Comparison of ENCODE assay signal across 29 cellular contexts in the genomic region with DNA sequence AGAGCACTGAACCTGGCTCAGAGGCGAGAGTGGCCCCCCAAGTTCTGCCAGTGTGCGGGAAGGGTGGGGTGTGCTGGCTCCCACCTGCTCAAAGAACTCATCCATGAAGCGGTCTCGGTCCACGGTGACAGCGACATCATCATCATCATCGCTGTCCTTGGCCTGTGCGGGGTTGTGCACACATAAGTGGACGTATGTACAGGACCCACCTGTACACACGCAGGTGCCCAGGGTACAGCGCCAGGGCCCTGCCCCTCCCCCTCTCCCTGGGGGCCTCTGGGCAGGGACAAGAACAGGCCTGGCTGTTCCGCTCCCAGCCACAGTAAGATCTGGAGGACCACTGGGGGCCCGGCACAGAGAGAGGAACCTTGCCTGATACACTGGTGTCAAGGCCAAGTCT. TPM values are rescaled to one million over a fixed set of nuclear protein-coding genes. Genes with fewer than 3 reads are reported as not detected.
DNase-seq lines count a peak whose midpoint lies in the region; ATAC-seq, FAIRE-seq and TF ChIP-seq lines count a peak whose summit lies in the region.
"Had no signal": no experiment of that assay in that cellular context is flagged by ENCODE, and none has a peak within 500 bp of the region (broad histone marks: within the 10 kb centered on the region; RNA-seq: fewer than 3 reads in every experiment).

No MANE protein-coding gene starts in this region.

- no peak for ATAC-seq in A549
- ATAC-seq in Panc1: no peak

- peaks cover 93% of the 10 kb centered on the region for H3K4me1 ChIP-seq in A549
- H3K4me1 ChIP-seq in BLaER1 treated with 17β-estradiol and CSF1 and Interleukin-3, amounts not matched to agents 10 nM and 100 nM: peaks cover 39 to 81% (median 70%) of the 10 kb centered on the region in 10 experiments
- H3K4me1 ChIP-seq in Panc1 (ENCODE audit: control insufficient read depth, insufficient read depth, low read length): peaks cover 89% of the 10 kb centered on the region
- peaks cover 2% of the 10 kb centered on the region; the same call in 1 of the 2 replicates for H3K4me1 ChIP-seq in iPS DF 6.9 (ENCODE audit: control insufficient read depth, insufficient read depth, low read length)
- peaks cover 0 to 22% (median 9%) of the 10 kb centered on the region in 6 donors for H3K4me1 ChIP-seq in spleen

- TF ChIP-seq RAD21 in A549 (conservative IDR thresholded peaks at IDR 0.05 in 1 of 2, IDR thresholded peaks at IDR 0.05 in 1 of 2): no peak

- no peak for FAIRE-seq in A549 (lab: Jason Lieb, UNC)
- FAIRE-seq: A204.1, GM18507 had no signal

- TF ChIP-seq POLR2A in A549 (IDR thresholded peaks at IDR 0.05; ENCODE audit: low read length) (no peak), spleen (IDR thresholded peaks at IDR 0.05) (no peak)

- peak overlapping the region in 2 of 11 experiments; percentile 15 to 47; a peak in 1 of 22 replicates for H3K9ac ChIP-seq in BLaER1 treated with 17β-estradiol and CSF1 and Interleukin-3, amounts not matched to agents 10 nM and 100 nM
- H3K9ac ChIP-seq: KMS-11 had no signal

- peak overlapping the region; percentile 99 to 100 for H3K27ac ChIP-seq in A549
- no peak overlapping the region for H3K27ac ChIP-seq in BLaER1 treated with 17β-estradiol and CSF1 and Interleukin-3, amounts not matched to agents 10 nM and 100 nM
- peak overlapping the region; percentile 49 for H3K27ac ChIP-seq in Panc1 (ENCODE audit: low read length)
- no peak overlapping the region for H3K27ac ChIP-seq in iPS DF 6.9 (ENCODE audit: low read length)
- H3K27ac ChIP-seq in spleen: no peak overlapping the region
- H3K27ac ChIP-seq: HL-60, KMS-11, PC-9 had no signal

- intact Hi-C loops in Panc1 (cut with micrococcal nuclease; ENCODE audit: unreplicated experiment) (no loop called here), spleen (cut with DNase I; ENCODE audit: low total_unique reads) (no loop called here)

- CTCF ChIA-PET in A549 (lab: Yijun Ruan, JAX): interaction anchor here (1.1 to 4.4 kb wide), 3 partner anchors 7 to 94 kb away, joined by 3 to 57 read pairs (median 4); no protein-coding TSS in a partner anchor
- CTCF ChIA-PET in Panc1 (lab: Charles Lee): no interaction called here

- peaks cover 43 to 96% (median 87%) of the 10 kb centered on the region in 11 experiments for H4K20me1 ChIP-seq in BLaER1 treated with 17β-estradiol and CSF1 and Interleukin-3, amounts not matched to agents 10 nM and 100 nM

- no peak for DNase-seq in A549 (ENCODE audit: low read depth in 1 of 2, low spot score in 1 of 2)
- no peak for DNase-seq in Panc1 (ENCODE audit: low read depth, low spot score)
- DNase-seq in iPS DF 6.9 (ENCODE audit: low read depth, low spot score): no peak
- DNase-seq in GM13977 (ENCODE audit: low spot score): no peak
- no peak for DNase-seq in activated CD4-positive, alpha-beta T cell treated with anti-CD3 and anti-CD28 coated beads for 48 hours
- no peak for DNase-seq in spleen
- DNase-seq in NCI-H2196 (lab: John Stamatoyannopoulos, UW; ENCODE audit: unreplicated experiment): no peak
- DNase-seq: CD8-positive, alpha-beta memory T cell; GOT3; HCEC 1CT; NCI-H1092; NCI-H1417 treated with DMSO at 0.1 percent for 48 hours; NCI-H187; NCI-H2081 treated with DMSO at 0.1 percent for 48 hours; NCI-H2171; NCI-H345; NCI-H510A treated with DMSO at 0.1 percent for 48 hours; NCI-H748 treated with DMSO at 0.1 percent for 48 hours; NK-92 treated with Interleukin-12 subunit alpha and Interleukin-12 subunit beta, amount 100 ng/mL, for 24 hours; RPMI8226; SHP77 treated with DMSO at 0.1 percent for 48 hours had no signal

- H3K27me3 ChIP-seq in BLaER1 treated with 17β-estradiol and CSF1 and Interleukin-3, amounts not matched to agents 10 nM and 100 nM: peaks cover 33 to 98% (median 39%) of the 10 kb centered on the region in 11 experiments
- no peaks in the 10 kb centered on the region for H3K27me3 ChIP-seq in Panc1 (ENCODE audit: control insufficient read depth, insufficient read depth, low read length)
- H3K27me3 ChIP-seq in iPS DF 6.9 (ENCODE audit: control insufficient read depth, insufficient read depth, low read length): no peaks in the 10 kb centered on the region
- peaks cover 0 to 12% (median 0%) of the 10 kb centered on the region in 7 donors for H3K27me3 ChIP-seq in spleen (replicated peaks in 1 of 7)

- no peak for TF ChIP-seq CTCF in A549 (IDR thresholded peaks at IDR 0.05)
- TF ChIP-seq CTCF in Panc1 (IDR thresholded peaks at IDR 0.05): no peak
- no peak for TF ChIP-seq CTCF in GM13977 (IDR thresholded peaks at IDR 0.05; ENCODE audit: extremely low read depth, insufficient read depth, missing control alignments)
- no peak for TF ChIP-seq CTCF in spleen (IDR thresholded peaks at IDR 0.05 in 8 of 11, conservative IDR thresholded peaks at IDR 0.05 in 3 of 11)

- no TSS peak for BruUV-seq in Panc1 (replicated peaks; lab: Mats Ljungman, UMichigan)

- in situ Hi-C loops in Panc1 (cut with HindIII; ENCODE audit: low pct_unique_long_range_greater_than_20kb, low sequenced_read_pairs): no loop called here
- in situ Hi-C loops in GM13977 (cut with MboI; ENCODE audit: low pct_unique_long_range_greater_than_20kb, low sequenced_read_pairs, unreplicated experiment): no loop called here

- POLR2A ChIA-PET in A549 (lab: Yijun Ruan, JAX) (no interaction called here), Panc1 (lab: Charles Lee) (no interaction called here)

- no peak for TF ChIP-seq EP300 in A549 (IDR thresholded peaks at IDR 0.05)

- H3K36me3 ChIP-seq in BLaER1 treated with 17β-estradiol and CSF1 and Interleukin-3, amounts not matched to agents 10 nM and 100 nM: no peaks in the 10 kb centered on the region; a peak in 2 of 22 replicates
- H3K36me3 ChIP-seq in Panc1 (ENCODE audit: control insufficient read depth, insufficient read depth, low read length) (no peaks in the 10 kb centered on the region; the same call in 1 of the 2 replicates), iPS DF 6.9 (ENCODE audit: control insufficient read depth, insufficient read depth, low read length) (no peaks in the 10 kb centered on the region), spleen (peaks cover 0 to 23% (median 0%) of the 10 kb centered on the region in 6 donors)

- H3K9me3 ChIP-seq in A549 (no peaks in the 10 kb centered on the region), Panc1 (ENCODE audit: control insufficient read depth, insufficient read depth, low read depth, low read length) (no peaks in the 10 kb centered on the region), iPS DF 6.9 (ENCODE audit: control insufficient read depth, insufficient read depth, low read length) (no peaks in the 10 kb centered on the region), spleen (no peaks in the 10 kb centered on the region)
- no peaks in the 10 kb centered on the region for H3K9me3 ChIP-seq in BLaER1 treated with 17β-estradiol and CSF1 and Interleukin-3, amounts not matched to agents 10 nM and 100 nM (replicated peaks in 1 of 11)

- H3K4me3 ChIP-seq in A549 (no peak overlapping the region), Panc1 (ENCODE audit: low read depth in 2 of 2, low read length in 2 of 2) (no peak overlapping the region), iPS DF 6.9 (ENCODE audit: low read length) (peak overlapping the region; percentile 5; the same call in 1 of the 2 replicates), spleen (no peak overlapping the region)
- H3K4me3 ChIP-seq in BLaER1 treated with 17β-estradiol and CSF1 and Interleukin-3, amounts not matched to agents 10 nM and 100 nM: no peak overlapping the region
- H3K4me3 ChIP-seq: PC-9, SK-N-MC had no signal

- H3K4me2 ChIP-seq in A549: no peak overlapping the region
- H3K4me2 ChIP-seq in BLaER1 treated with 17β-estradiol and CSF1 and Interleukin-3, amounts not matched to agents 10 nM and 100 nM: peak overlapping the region in 10 of 11 experiments; percentile 10 to 98 (median 92); a peak in 18 of 22 replicates
- H3K4me2 ChIP-seq: KMS-11, PC-9 had no signal

- 94% methylated on average over 13 of the region's 13 CpGs for WGBS in A549 (ENCODE audit: missing lambda C conversion rate)
- no CpG with 5 or more reads among the region's 13 CpGs for WGBS in iPS DF 6.9 (ENCODE audit: insufficient coverage, insufficient read length)
- WGBS in spleen, 5 donors: 87 to 94% (median 89%) methylated on average over 9 to 13 of the region's 13 CpGs

RNA-seq across cellular contexts. Expression of a gene that starts 10.5 kb away (rescaled TPM):
- polyA plus RNA-seq in A549 (2011; rRNA removed): 72.9 and 81.7 TPM in 2 replicates
- polyA plus RNA-seq in A549 (2012; cell fraction: cytosol; rRNA removed): 83.3 and 90.6 TPM in 2 replicates
- 316 and 405 TPM in 2 replicates for polyA plus RNA-seq in A549 (2012; cell fraction: nucleus; rRNA removed)
- polyA plus RNA-seq in A549 (2017; fragmentation: RNase III; extraction: RNeasy Plus Mini Kit Qiagen cat#74134 plus additional on column Dnase treatment): 48.3 to 59.0 TPM (median 49.2 TPM) in 3 replicates
- polyA minus RNA-seq in A549 (2011; rRNA and poly(A)+ RNA removed): 53.0 and 59.8 TPM in 2 replicates
- total RNA-seq in Panc1 (2021; ENCODE audit: unreplicated experiment): 80.9 TPM
- polyA plus RNA-seq in Panc1 (2012; ENCODE audit: insufficient read length): 75.5 TPM
- 1 to 10 TPM; 4.2 to 7.8 (median 5.6) TPM for total RNA-seq in spleen
- polyA plus RNA-seq in spleen: 1 to 10 TPM; 1.3 to 3.1 (median 1.8) TPM

RNA-seq across cellular contexts. Expression of a gene that starts 25.6 kb away (rescaled TPM):
- polyA plus RNA-seq in A549 (2011; rRNA removed) (131 and 161 TPM in 2 replicates), A549 (2017; fragmentation: RNase III; extraction: RNeasy Plus Mini Kit Qiagen cat#74134 plus additional on column Dnase treatment) (130 to 145 TPM (median 134 TPM) in 3 replicates), spleen (10 to 100 TPM; 62.5 to 71.4 (median 70.7) TPM)
- polyA plus RNA-seq in A549 (2012; cell fraction: cytosol; rRNA removed): 174 and 207 TPM in 2 replicates
- polyA plus RNA-seq in A549 (2012; cell fraction: nucleus; rRNA removed): 105 and 131 TPM in 2 replicates
- 64.7 and 68.8 TPM in 2 replicates for polyA minus RNA-seq in A549 (2011; rRNA and poly(A)+ RNA removed)
- total RNA-seq in Panc1 (2021; ENCODE audit: unreplicated experiment) (124 TPM), spleen (10 to 100 TPM; 44.2 to 54.8 (median 54.0) TPM)
- polyA plus RNA-seq in Panc1 (2012; ENCODE audit: insufficient read length): 228 TPM

RNA-seq across cellular contexts. Expression of a gene that starts 25.7 kb away (rescaled TPM):
- 5.2 and 5.7 TPM in 2 replicates for polyA plus RNA-seq in A549 (2011; rRNA removed)
- polyA plus RNA-seq in A549 (2012; cell fraction: cytosol; rRNA removed): 8.1 and 12.9 TPM in 2 replicates
- 11.4 and 13.4 TPM in 2 replicates for polyA plus RNA-seq in A549 (2012; cell fraction: nucleus; rRNA removed)
- 8.9 to 10.1 TPM (median 9.3 TPM) in 3 replicates for polyA plus RNA-seq in A549 (2017; fragmentation: RNase III; extraction: RNeasy Plus Mini Kit Qiagen cat#74134 plus additional on column Dnase treatment)
- polyA minus RNA-seq in A549 (2011; rRNA and poly(A)+ RNA removed): 4.0 and 5.4 TPM in 2 replicates
- 11.1 TPM for total RNA-seq in Panc1 (2021; ENCODE audit: unreplicated experiment)
- 6.5 TPM for polyA plus RNA-seq in Panc1 (2012; ENCODE audit: insufficient read length)
- total RNA-seq in spleen: 10 to 100 TPM in 2 of 7 donors, 1 to 10 TPM in 5; 5.6 to 12.7 (median 8.6) TPM
- polyA plus RNA-seq in spleen: 10 to 100 TPM in 1 of 3 donors, 1 to 10 TPM in 2; 6.1 to 10.3 (median 8.7) TPM

RNA-seq across cellular contexts. Expression of a gene that starts 29.6 kb away (rescaled TPM):
- polyA plus RNA-seq in A549 (2011; rRNA removed) (8.1 and 10.4 TPM in 2 replicates), A549 (2017; fragmentation: RNase III; extraction: RNeasy Plus Mini Kit Qiagen cat#74134 plus additional on column Dnase treatment) (13.7 to 15.2 TPM (median 15.1 TPM) in 3 replicates), spleen (10 to 100 TPM; 13.3 to 17.6 (median 16.3) TPM)
- polyA plus RNA-seq in A549 (2012; cell fraction: cytosol; rRNA removed): 29.2 and 33.7 TPM in 2 replicates
- polyA plus RNA-seq in A549 (2012; cell fraction: nucleus; rRNA removed): 36.0 and 40.6 TPM in 2 replicates
- 14.5 and 18.2 TPM in 2 replicates for polyA minus RNA-seq in A549 (2011; rRNA and poly(A)+ RNA removed)
- total RNA-seq in Panc1 (2021; ENCODE audit: unreplicated experiment) (54.2 TPM), spleen (10 to 100 TPM; 11.4 to 26.0 (median 20.6) TPM)
- 53.1 TPM for polyA plus RNA-seq in Panc1 (2012; ENCODE audit: insufficient read length)

RNA-seq across cellular contexts. Expression of a gene that starts 41.3 kb away (rescaled TPM):
- 3.3 and 3.8 TPM in 2 replicates for polyA plus RNA-seq in A549 (2011; rRNA removed)
- 3.2 and 4.5 TPM in 2 replicates for polyA plus RNA-seq in A549 (2012; cell fraction: cytosol; rRNA removed)
- 3.2 and 3.6 TPM in 2 replicates for polyA plus RNA-seq in A549 (2012; cell fraction: nucleus; rRNA removed)
- polyA plus RNA-seq in A549 (2017; fragmentation: RNase III; extraction: RNeasy Plus Mini Kit Qiagen cat#74134 plus additional on column Dnase treatment): 2.2 to 2.9 TPM (median 2.6 TPM) in 3 replicates
- polyA minus RNA-seq in A549 (2011; rRNA and poly(A)+ RNA removed): 2.1 and 3.3 TPM in 2 replicates
- 4.4 TPM for total RNA-seq in Panc1 (2021; ENCODE audit: unreplicated experiment)
- 6.8 TPM for polyA plus RNA-seq in Panc1 (2012; ENCODE audit: insufficient read length)
- 1 to 10 TPM in 4 of 7 donors, under 1 TPM in 3; 0.23 to 1.6 (median 1.0) TPM for total RNA-seq in spleen
- polyA plus RNA-seq in spleen: 1 to 10 TPM in 1 of 3 donors, under 1 TPM in 2; 0.80 to 1.0 (median 0.86) TPM
- polyA plus RNA-seq: CD14-positive monocyte had no signal

Comparison
In these comparisons a context has a peak if more than half of its experiments do, and no peak if none do; other contexts are left out.
1. H3K27ac ChIP-seq: peak in A549 (2 of 2) and Panc1 (single experiment); none in BLaER1 treated with 17β-estradiol and CSF1 and Interleukin-3, amounts not matched to agents 10 nM and 100 nM (0 of 11), iPS DF 6.9 (single experiment) and spleen (0 of 8).